Comparison of ENCODE assay signal across 8 cellular contexts in genomic region chr6:119182404-119182803, GRCh38.
"Had no signal": no experiment of that assay in that cellular context is flagged by ENCODE, and none has a peak within 500 bp of the region (broad histone marks: within the 10 kb centered on the region; RNA-seq: fewer than 3 reads in every experiment).

No MANE protein-coding gene starts in this region.

- H3K9ac ChIP-seq: GM23248 had no signal

- H3K27ac Mint-ChIP-seq: HFFc6 had no signal

- H3K9me3 ChIP-seq: HAP-1 had no signal

- ATAC-seq: HCT116 had no signal

- H2AFZ ChIP-seq: GM23248 had no signal

- DNase-seq: GM23248, GOT3, H7, HFFc6, IMR-90 had no signal

- H3K4me3 Mint-ChIP-seq: HFFc6 had no signal

- H3K36me3 ChIP-seq: HAP-1 had no signal

- H3K4me3 ChIP-seq: GM23248, HAP-1 had no signal

- H3K27ac ChIP-seq: GM23248, HL-60 had no signal
